ENCODE assay signal across 19 cellular contexts in the genomic region with DNA sequence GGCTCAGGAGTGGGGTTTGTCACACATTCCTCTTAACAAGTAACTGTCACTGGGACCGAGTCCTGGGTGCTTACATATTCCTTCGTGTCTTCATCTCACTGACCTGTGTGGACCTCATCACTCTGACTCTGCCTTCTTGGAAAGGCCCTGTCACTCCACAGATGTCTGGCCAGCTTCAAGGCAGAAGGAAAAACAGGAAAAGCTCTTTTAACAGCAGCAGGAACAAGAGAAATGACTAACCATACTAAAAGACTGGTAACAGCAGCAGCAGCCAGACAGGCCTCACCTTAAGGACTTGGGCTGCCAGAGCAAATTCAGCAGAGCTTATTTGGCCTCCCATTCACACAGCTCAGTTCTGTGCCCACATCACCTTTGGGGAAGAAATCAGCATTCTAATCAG.
"Had no signal": no experiment of that assay in that cellular context is flagged by ENCODE, and none has a peak within 500 bp of the region (broad histone marks: within the 10 kb centered on the region; RNA-seq: fewer than 3 reads in every experiment).

No MANE protein-coding gene starts in this region.

- H3K27ac Mint-ChIP-seq: activated CD4-positive, alpha-beta memory T cell treated with anti-CD3 and anti-CD28 coated beads for 36 hours; activated naive CD4-positive, alpha-beta T cell treated with anti-CD3 and anti-CD28 coated beads, Interleukin-2, amount 50 U/mL, for 24 hours; nephron progenitor cell had no signal

- H3K27ac ChIP-seq: ascending aorta, breast epithelium, coronary artery, right atrium auricular region, skin epidermis, thoracic aorta, upper lobe of left lung, WERI-Rb-1 had no signal

- DNase-seq: activated CD4-positive, alpha-beta memory T cell treated with anti-CD3 and anti-CD28 coated beads for 36 hours; activated CD8-positive, alpha-beta memory T cell treated with anti-CD3 and anti-CD28 coated beads, Interleukin-2, amount 50 U/mL, for 4 hours; activated gamma-delta T cell; activated T-cell treated with anti-CD3 and anti-CD28 coated beads, Interleukin-2, amount 50 U/mL, for 48 hours; head of caudate nucleus; left ventricle myocardium superior; nephron progenitor cell; SW 1271; upper lobe of left lung; WERI-Rb-1 had no signal

- ATAC-seq: esophagus mucosa, gastrocnemius medialis, left ventricle myocardium superior had no signal

- H3K27me3 Mint-ChIP-seq: activated CD4-positive, alpha-beta memory T cell treated with anti-CD3 and anti-CD28 coated beads for 36 hours; activated naive CD4-positive, alpha-beta T cell treated with anti-CD3 and anti-CD28 coated beads, Interleukin-2, amount 50 U/mL, for 24 hours had no signal

- H3K9me3 Mint-ChIP-seq: activated CD4-positive, alpha-beta memory T cell treated with anti-CD3 and anti-CD28 coated beads for 36 hours; activated naive CD4-positive, alpha-beta T cell treated with anti-CD3 and anti-CD28 coated beads, Interleukin-2, amount 50 U/mL, for 24 hours; nephron progenitor cell had no signal

- H3K9me3 ChIP-seq: ascending aorta, breast epithelium, gastrocnemius medialis, right atrium auricular region, thoracic aorta, upper lobe of left lung had no signal

- H3K4me3 ChIP-seq: ascending aorta, breast epithelium, coronary artery, gastrocnemius medialis, right atrium auricular region, skin epidermis, thoracic aorta, upper lobe of left lung had no signal

- H3K4me3 Mint-ChIP-seq: activated CD4-positive, alpha-beta memory T cell treated with anti-CD3 and anti-CD28 coated beads for 36 hours; activated naive CD4-positive, alpha-beta T cell treated with anti-CD3 and anti-CD28 coated beads, Interleukin-2, amount 50 U/mL, for 24 hours; nephron progenitor cell had no signal

- H3K36me3 ChIP-seq: ascending aorta, breast epithelium, gastrocnemius medialis, right atrium auricular region, thoracic aorta, WERI-Rb-1 had no signal

- H3K27me3 ChIP-seq: ascending aorta, breast epithelium, gastrocnemius medialis, right atrium auricular region, upper lobe of left lung had no signal

- H3K4me1 ChIP-seq: ascending aorta, breast epithelium, right atrium auricular region had no signal
